16 cellular contexts compared by ENCODE assay signal in genomic region chr3:52305926-52306325, GRCh38.
"Had no signal": no experiment of that assay in that cellular context is flagged by ENCODE, and none has a peak within 500 bp of the region (broad histone marks: within the 10 kb centered on the region; RNA-seq: fewer than 3 reads in every experiment).

No MANE protein-coding gene starts in this region.

- H3K4me3 Mint-ChIP-seq: activated CD4-positive, alpha-beta T cell treated with anti-CD3 and anti-CD28 coated beads for 36 hours; activated CD8-positive, alpha-beta T cell treated with anti-CD3 and anti-CD28 coated beads for 36 hours; activated T-helper 1 cell treated with anti-CD3 and anti-CD28 coated beads, Interleukin-12 subunit alpha, Interleukin-12 subunit beta, Interleukin-2, Interleukin-4 antibody, amounts not matched to agents 30 ng/mL and 10 ng/mL and 1 ng/mL, durations not matched to agents 14 hours and 24 hours and 36 hours; dendritic cell treated with granulocyte-macrophage colony-stimulating factor and Interleukin-4, amounts not matched to agents 40 ng/mL and 50 ng/mL, for 4 days had no signal

- H3K4me3 ChIP-seq: lung, right atrium auricular region, skin epidermis, upper lobe of right lung had no signal

- H3K27ac Mint-ChIP-seq: activated CD4-positive, alpha-beta T cell treated with anti-CD3 and anti-CD28 coated beads for 36 hours; activated CD8-positive, alpha-beta T cell treated with anti-CD3 and anti-CD28 coated beads for 36 hours; activated T-helper 1 cell treated with anti-CD3 and anti-CD28 coated beads, Interleukin-12 subunit alpha, Interleukin-12 subunit beta, Interleukin-2, Interleukin-4 antibody, amounts not matched to agents 30 ng/mL and 10 ng/mL and 1 ng/mL, durations not matched to agents 14 hours and 24 hours and 36 hours; dendritic cell treated with granulocyte-macrophage colony-stimulating factor and Interleukin-4, amounts not matched to agents 40 ng/mL and 50 ng/mL, for 4 days had no signal

- H3K27ac ChIP-seq: neutrophil, right atrium auricular region, skin epidermis, upper lobe of right lung, WERI-Rb-1 had no signal

- H3K4me1 ChIP-seq: right atrium auricular region, upper lobe of right lung had no signal

- H3K9me3 Mint-ChIP-seq: activated CD8-positive, alpha-beta T cell treated with anti-CD3 and anti-CD28 coated beads for 36 hours; activated T-helper 1 cell treated with anti-CD3 and anti-CD28 coated beads, Interleukin-12 subunit alpha, Interleukin-12 subunit beta, Interleukin-2, Interleukin-4 antibody, amounts not matched to agents 30 ng/mL and 10 ng/mL and 1 ng/mL, durations not matched to agents 14 hours and 24 hours and 36 hours; dendritic cell treated with granulocyte-macrophage colony-stimulating factor and Interleukin-4, amounts not matched to agents 40 ng/mL and 50 ng/mL, for 4 days had no signal

- H3K9me3 ChIP-seq: neutrophil, right atrium auricular region, upper lobe of right lung had no signal

- ATAC-seq: activated CD4-positive, alpha-beta T cell treated with anti-CD3 and anti-CD28 coated beads for 36 hours; activated CD8-positive, alpha-beta T cell treated with anti-CD3 and anti-CD28 coated beads for 36 hours; esophagus mucosa; left cardiac atrium; upper lobe of right lung had no signal

- H3K27me3 Mint-ChIP-seq: activated CD4-positive, alpha-beta T cell treated with anti-CD3 and anti-CD28 coated beads for 36 hours; activated CD8-positive, alpha-beta T cell treated with anti-CD3 and anti-CD28 coated beads for 36 hours had no signal

- DNase-seq: activated CD4-positive, alpha-beta T cell treated with anti-CD3 and anti-CD28 coated beads for 36 hours; activated CD8-positive, alpha-beta memory T cell treated with anti-CD3 and anti-CD28 coated beads, Interleukin-2, amount 50 U/mL, for 4 hours; activated CD8-positive, alpha-beta T cell treated with anti-CD3 and anti-CD28 coated beads for 36 hours; activated naive CD4-positive, alpha-beta T cell treated with Interleukin-2 at 50 U/mL for 16 hours; caudate nucleus; left cardiac atrium; posterior cingulate gyrus; upper lobe of right lung; WERI-Rb-1 had no signal

- H3K27me3 ChIP-seq: neutrophil, right atrium auricular region, upper lobe of right lung had no signal

- H3K36me3 ChIP-seq: right atrium auricular region, upper lobe of right lung, WERI-Rb-1 had no signal
